In genomic region chr15:43111354-43111753, GRCh38 we compare ENCODE assay signal across 34 cellular contexts.
"Had no signal": no experiment of that assay in that cellular context is flagged by ENCODE, and none has a peak within 500 bp of the region (broad histone marks: within the 10 kb centered on the region; RNA-seq: fewer than 3 reads in every experiment).

No MANE protein-coding gene starts in this region.

- H3K4me3 ChIP-seq: adrenal gland, body of pancreas, breast epithelium had no signal

- H3K9me3 ChIP-seq: adrenal gland, body of pancreas, breast epithelium had no signal

- ATAC-seq: activated naive CD4-positive, alpha-beta T cell treated with anti-CD3 and anti-CD28 coated beads, Interleukin-2, amount 50 U/mL, for 72 hours; activated T-cell treated with anti-CD3 and anti-CD28 coated beads, Interleukin-2, amount 50 U/mL, for 4 hours; activated T-cell treated with anti-CD3 and anti-CD28 coated beads, Interleukin-2, amount 50 U/mL, for 72 hours; activated T-helper 17 cell treated with anti-CD3 and anti-CD28 coated beads, Interleukin-2, amount 50 U/mL, for 72 hours; body of pancreas had no signal

- H3K36me3 ChIP-seq: adrenal gland, brain microvascular endothelial cell, breast epithelium had no signal

- H3K27ac Mint-ChIP-seq: activated B cell treated with CpG ODN at 0.5 μM for 24 hours; activated CD4-positive, alpha-beta memory T cell treated with anti-CD3 and anti-CD28 coated beads for 36 hours; activated CD4-positive, alpha-beta T cell treated with anti-CD3 and anti-CD28 coated beads, Interleukin-2, amount 10 ng/mL, durations not matched to agents 24 days and 14 days; activated naive CD4-positive, alpha-beta T cell treated with anti-CD3 and anti-CD28 coated beads for 36 hours; activated naive CD4-positive, alpha-beta T cell treated with anti-CD3 and anti-CD28 coated beads, Interleukin-2, amount 50 U/mL, for 72 hours; activated naive CD8-positive, alpha-beta T cell treated with anti-CD3 and anti-CD28 coated beads for 36 hours; activated T-cell treated with anti-CD3 and anti-CD28 coated beads, Interleukin-2, amount 50 U/mL, for 72 hours; activated T-helper 1 cell treated with anti-CD3 and anti-CD28 coated beads, Interleukin-12 subunit alpha, Interleukin-12 subunit beta, Interleukin-2, Interleukin-4 antibody, amounts not matched to agents 30 ng/mL and 10 ng/mL and 1 ng/mL, durations not matched to agents 14 hours and 24 hours and 36 hours; activated T-helper 17 cell treated with anti-CD3 and anti-CD28 coated beads, Interleukin-2, amount 50 U/mL, for 72 hours; T-helper 1 cell treated with Interleukin-12 subunit alpha and Interleukin-12 subunit beta and Interleukin-4 antibody, amounts not matched to agents 30 μg/mL and 1 μg/mL, for 36 hours; T-helper 2 cell treated with Interferon-gamma antibody and Interleukin-4, amounts not matched to agents 5 μg/mL and 100 μg/mL, for 36 hours had no signal

- H3K36me3 Mint-ChIP-seq: activated CD4-positive, alpha-beta memory T cell treated with anti-CD3 and anti-CD28 coated beads for 36 hours; activated naive CD8-positive, alpha-beta T cell treated with anti-CD3 and anti-CD28 coated beads for 36 hours had no signal

- H3K4me1 ChIP-seq: body of pancreas, breast epithelium had no signal

- H3K4me3 Mint-ChIP-seq: activated B cell treated with CpG ODN at 0.5 μM for 24 hours; activated CD4-positive, alpha-beta memory T cell treated with anti-CD3 and anti-CD28 coated beads for 36 hours; activated CD4-positive, alpha-beta T cell treated with anti-CD3 and anti-CD28 coated beads, Interleukin-2, amount 10 ng/mL, durations not matched to agents 24 days and 14 days; activated naive CD4-positive, alpha-beta T cell treated with anti-CD3 and anti-CD28 coated beads for 36 hours; activated naive CD8-positive, alpha-beta T cell treated with anti-CD3 and anti-CD28 coated beads for 36 hours; activated T-cell treated with anti-CD3 and anti-CD28 coated beads, Interleukin-2, amount 50 U/mL, for 4 hours; activated T-cell treated with anti-CD3 and anti-CD28 coated beads, Interleukin-2, amount 50 U/mL, for 72 hours; activated T-helper 1 cell treated with anti-CD3 and anti-CD28 coated beads, Interleukin-12 subunit alpha, Interleukin-12 subunit beta, Interleukin-2, Interleukin-4 antibody, amounts not matched to agents 30 ng/mL and 10 ng/mL and 1 ng/mL, durations not matched to agents 14 hours and 24 hours and 36 hours; activated T-helper 17 cell treated with anti-CD3 and anti-CD28 coated beads, Interleukin-2, amount 50 U/mL, for 72 hours; T-helper 1 cell treated with Interleukin-12 subunit alpha and Interleukin-12 subunit beta and Interleukin-4 antibody, amounts not matched to agents 30 μg/mL and 1 μg/mL, for 36 hours; T-helper 2 cell treated with Interferon-gamma antibody and Interleukin-4, amounts not matched to agents 5 μg/mL and 100 μg/mL, for 36 hours had no signal

- H3K27ac ChIP-seq: adrenal gland, body of pancreas, brain microvascular endothelial cell, breast epithelium, VCaP had no signal

- H3K27me3 Mint-ChIP-seq: activated B cell treated with CpG ODN at 0.5 μM for 24 hours; activated T-helper 17 cell treated with anti-CD3 and anti-CD28 coated beads, Interleukin-2, amount 50 U/mL, for 72 hours had no signal

- DNase-seq: activated B cell treated with CpG ODN at 0.5 μM for 24 hours; activated CD4-positive, alpha-beta memory T cell treated with anti-CD3 and anti-CD28 coated beads for 36 hours; activated CD4-positive, alpha-beta T cell treated with anti-CD3 and anti-CD28 coated beads for 4 hours; activated CD4-positive, alpha-beta T cell treated with anti-CD3 and anti-CD28 coated beads, Interleukin-2, amount 10 ng/mL, durations not matched to agents 24 days and 14 days; activated CD4-positive, alpha-beta T cell treated with anti-CD3 and anti-CD28 coated beads, Interleukin-2, amount 50 U/mL, for 1 hour; activated CD4-positive, alpha-beta T cell treated with anti-CD3 and anti-CD28 coated beads, Interleukin-2, amount 50 U/mL, for 4 hours; activated CD4-positive, CD25-positive, alpha-beta regulatory T cell treated with anti-CD3 and anti-CD28 coated beads, Interleukin-2, amount 50 U/mL, for 72 hours; activated CD8-positive, alpha-beta memory T cell treated with anti-CD3 and anti-CD28 coated beads, Interleukin-2, amount 50 U/mL, for 4 hours; activated effector memory CD4-positive, alpha-beta T cell treated with anti-CD3 and anti-CD28 coated beads, Interleukin-2, amount 50 U/mL, for 16 hours; activated gamma-delta T cell treated with Interleukin-2 at 50 U/mL for 16 hours; activated naive CD4-positive, alpha-beta T cell; activated naive CD4-positive, alpha-beta T cell treated with anti-CD3 and anti-CD28 coated beads for 36 hours; activated naive CD4-positive, alpha-beta T cell treated with anti-CD3 and anti-CD28 coated beads, Interleukin-2, amount 50 U/mL, for 16 hours; activated naive CD8-positive, alpha-beta T cell treated with anti-CD3 and anti-CD28 coated beads for 36 hours; activated T-cell treated with anti-CD3 and anti-CD28 coated beads for 4 hours; activated T-cell treated with anti-CD3 and anti-CD28 coated beads, Interleukin-2, amount 50 U/mL, for 1 hour; activated T-cell treated with anti-CD3 and anti-CD28 coated beads, Interleukin-2, amount 50 U/mL, for 4 hours; activated T-cell treated with anti-CD3 and anti-CD28 coated beads, Interleukin-2, amount 50 U/mL, for 72 hours; adrenal gland; amniotic stem cell; aorta; body of pancreas; brain microvascular endothelial cell; central memory CD4-positive, alpha-beta T cell; T-helper 1 cell; T-helper 2 cell; T-helper 9 cell had no signal

- H3K9me3 Mint-ChIP-seq: activated B cell treated with CpG ODN at 0.5 μM for 24 hours; activated CD4-positive, alpha-beta memory T cell treated with anti-CD3 and anti-CD28 coated beads for 36 hours; activated CD4-positive, alpha-beta T cell treated with anti-CD3 and anti-CD28 coated beads, Interleukin-2, amount 10 ng/mL, durations not matched to agents 24 days and 14 days; activated naive CD4-positive, alpha-beta T cell treated with anti-CD3 and anti-CD28 coated beads for 36 hours; activated naive CD4-positive, alpha-beta T cell treated with anti-CD3 and anti-CD28 coated beads, Interleukin-2, amount 50 U/mL, for 72 hours; activated naive CD8-positive, alpha-beta T cell treated with anti-CD3 and anti-CD28 coated beads for 36 hours; activated T-cell treated with anti-CD3 and anti-CD28 coated beads, Interleukin-2, amount 50 U/mL, for 4 hours; activated T-cell treated with anti-CD3 and anti-CD28 coated beads, Interleukin-2, amount 50 U/mL, for 72 hours; activated T-helper 1 cell treated with anti-CD3 and anti-CD28 coated beads, Interleukin-12 subunit alpha, Interleukin-12 subunit beta, Interleukin-2, Interleukin-4 antibody, amounts not matched to agents 30 ng/mL and 10 ng/mL and 1 ng/mL, durations not matched to agents 14 hours and 24 hours and 36 hours; activated T-helper 17 cell treated with anti-CD3 and anti-CD28 coated beads, Interleukin-2, amount 50 U/mL, for 72 hours; T-helper 1 cell treated with Interleukin-12 subunit alpha and Interleukin-12 subunit beta and Interleukin-4 antibody, amounts not matched to agents 30 μg/mL and 1 μg/mL, for 36 hours; T-helper 2 cell treated with Interferon-gamma antibody and Interleukin-4, amounts not matched to agents 5 μg/mL and 100 μg/mL, for 36 hours had no signal

- H3K27me3 ChIP-seq: adrenal gland, body of pancreas, brain microvascular endothelial cell, breast epithelium had no signal
